ENCODE assay signal across 1 cellular context in genomic region chr12:132907216-132907615, GRCh38.
TF ChIP-seq lines count a peak whose summit lies in the region.

No MANE protein-coding gene starts in this region.

TF ChIP-seq in GM23338, 12 proteins besides CTCF, POLR2A, EP300 and RAD21 (continued from another document):
- TF ChIP-seq ZNF462 (CRISPR knock-in tag; IDR thresholded peaks at IDR 0.05) (no peak), ETS1 (IDR thresholded peaks at IDR 0.05) (no peak), STAT1 (IDR thresholded peaks at IDR 0.05; ENCODE audit: unreplicated experiment) (no peak), REST (IDR thresholded peaks at IDR 0.05; ENCODE audit: unreplicated experiment) (no peak), ZNF331 (CRISPR knock-in tag; IDR thresholded peaks at IDR 0.05; ENCODE audit: low read depth) (no peak), JUNB (IDR thresholded peaks at IDR 0.05; ENCODE audit: unreplicated experiment) (no peak), EZH2 (IDR thresholded peaks at IDR 0.05; ENCODE audit: low read depth, unreplicated experiment) (no peak), EZH2phosphoT487 (IDR thresholded peaks at IDR 0.05; ENCODE audit: unreplicated experiment) (no peak), NANOG (IDR thresholded peaks at IDR 0.05; ENCODE audit: borderline replicate concordance) (no peak)
